ENCODE assay signal across 9 cellular contexts in the genomic region with DNA sequence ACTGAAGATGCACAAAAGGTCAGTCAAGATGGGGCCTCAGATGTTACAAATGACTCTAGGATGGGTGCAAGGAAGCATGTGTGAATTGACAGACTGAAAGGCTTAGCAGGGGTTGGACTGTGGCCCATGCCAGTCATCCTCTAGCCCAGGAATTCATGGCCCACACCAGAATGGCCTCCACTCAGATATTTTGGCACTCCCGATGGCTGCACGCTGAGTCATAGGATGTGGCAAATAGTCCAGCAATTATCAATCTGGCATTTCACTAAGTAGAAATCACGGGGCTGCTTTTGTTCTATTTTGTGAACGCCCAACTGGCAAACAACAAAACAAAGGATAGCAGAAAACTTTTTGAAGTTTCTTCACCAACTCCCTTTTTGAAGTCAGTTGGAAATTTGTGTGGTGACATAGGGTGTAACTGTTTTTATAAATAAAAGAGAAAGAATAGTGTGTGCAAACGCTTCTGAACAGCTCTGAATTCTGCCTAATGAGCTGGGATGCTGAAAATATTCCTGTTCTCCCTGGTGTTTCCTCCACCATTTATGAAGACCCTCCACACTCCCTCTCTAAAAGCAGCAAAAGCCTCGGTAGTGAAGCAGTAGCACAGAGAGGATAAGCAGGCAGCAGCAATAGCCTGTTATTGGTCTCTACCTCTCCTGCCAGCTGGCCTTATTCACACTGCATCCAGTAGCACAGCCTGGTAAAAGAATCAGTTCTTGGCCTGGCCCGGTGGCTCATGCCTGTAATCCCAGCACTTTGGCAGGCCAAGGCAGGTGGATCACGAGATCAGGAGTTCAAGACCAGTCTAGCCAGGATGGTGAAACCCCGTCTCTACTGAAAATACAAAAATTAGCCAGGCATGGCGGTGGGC.
A peak's percentile ranks its signal among the peaks of the same experiment; 100 is the strongest.
DNase-seq lines count a peak whose midpoint lies in the region; TF ChIP-seq lines count a peak whose summit lies in the region.
"Had no signal": no experiment of that assay in that cellular context is flagged by ENCODE, and none has a peak within 500 bp of the region (broad histone marks: within the 10 kb centered on the region; RNA-seq: fewer than 3 reads in every experiment).

No MANE protein-coding gene starts in this region.

- peaks cover 5% of the 10 kb centered on the region for H3F3A ChIP-seq in SK-N-SH (replicated peaks; ENCODE audit: insufficient read depth)

- no peaks in the 10 kb centered on the region for H3K9me3 Mint-ChIP-seq in osteocyte (ENCODE audit: unreplicated experiment)

- no peak overlapping the region for H3K27ac Mint-ChIP-seq in osteocyte (ENCODE audit: unreplicated experiment)
- H3K27ac Mint-ChIP-seq: memory B cell had no signal

- H3K9me2 ChIP-seq in SK-N-SH, result no peaks in the 10 kb centered on the region

- no peaks in the 10 kb centered on the region for H3K4me1 Mint-ChIP-seq in osteocyte (ENCODE audit: unreplicated experiment)
- H3K4me1 Mint-ChIP-seq: memory B cell had no signal

- H3K4me1 ChIP-seq in SK-N-SH (ENCODE audit: control insufficient read depth in 1 of 2, insufficient read depth in 2 of 2, low read depth in 1 of 2, low read length in 1 of 2), result peaks cover 0 to 12% of the 10 kb centered on the region in 2 experiments; a peak in 1 of 4 replicates

- no peaks in the 10 kb centered on the region for H3K27me3 ChIP-seq in SK-N-SH (ENCODE audit: insufficient read depth)

- H3K36me3 Mint-ChIP-seq in osteocyte (ENCODE audit: unreplicated experiment), result no peaks in the 10 kb centered on the region
- H3K36me3 Mint-ChIP-seq: memory B cell had no signal

- no peaks in the 10 kb centered on the region for H4K20me1 ChIP-seq in SK-N-SH (ENCODE audit: insufficient read depth)

- TF ChIP-seq CTCF in SK-N-SH (IDR thresholded peaks at IDR 0.05) (no peak), foreskin fibroblast (IDR thresholded peaks at IDR 0.05; ENCODE audit: low read depth, low read length) (no peak), osteocyte (IDR thresholded peaks at IDR 0.05) (no peak)

- H3K27me3 Mint-ChIP-seq in osteocyte (ENCODE audit: unreplicated experiment), result peaks cover 4% of the 10 kb centered on the region
- H3K27me3 Mint-ChIP-seq: memory B cell had no signal

- no peaks in the 10 kb centered on the region for H3K9me3 ChIP-seq in SK-N-SH

- no peak overlapping the region for H3K4me3 Mint-ChIP-seq in osteocyte (ENCODE audit: unreplicated experiment)
- H3K4me3 Mint-ChIP-seq: memory B cell had no signal

- WGBS in SK-N-SH (ENCODE audit: low lambda C conversion rate), result 12% methylated on average over 8 of the region's 10 CpGs

- H2AFZ ChIP-seq in SK-N-SH (ENCODE audit: low read depth), result peak overlapping the region; percentile 77

- no peaks in the 10 kb centered on the region for H3K36me3 ChIP-seq in SK-N-SH (replicated peaks in 1 of 2; ENCODE audit: control insufficient read depth in 1 of 2, insufficient read depth in 2 of 2, low read length in 1 of 2)

- H3K4me2 ChIP-seq in SK-N-SH, result peak overlapping the region; percentile 57; the same call in 1 of the 2 replicates

- CTCF ChIA-PET in SK-N-SH (lab: Yijun Ruan, JAX), result no interaction called here

- peak overlapping the region; percentile 65 to 76; a peak in 3 of 4 replicates for H3K27ac ChIP-seq in SK-N-SH (ENCODE audit: low read depth in 2 of 2, low read length in 1 of 2)

- H3K9ac ChIP-seq in SK-N-SH, result peak overlapping the region; percentile 37; the same call in 1 of the 2 replicates

- H3K79me2 ChIP-seq in SK-N-SH (ENCODE audit: insufficient read depth), result no peaks in the 10 kb centered on the region

- POLR2A ChIA-PET in SK-N-SH (lab: Yijun Ruan, JAX), result no interaction called here

- H3K4me3 ChIP-seq in SK-N-SH (ENCODE audit: low read depth in 2 of 2, low read length in 1 of 2) (0 out of 4 replicates have a peak overlapping the region, but pooled peaks of 1 of the 2 experiments have one; percentile 11), foreskin fibroblast (ENCODE audit: low read depth in 1 of 2, low read length in 2 of 2) (no peak overlapping the region)

- DNase-seq in ELR (ENCODE audit: low read depth), result peak; percentile 94
- no peak for DNase-seq in SK-N-SH
- peak; percentile 42 to 82 for DNase-seq in foreskin fibroblast
- DNase-seq in renal cortical epithelial cell (ENCODE audit: low read depth), result peak; percentile 93
- DNase-seq in activated CD8-positive, alpha-beta memory T cell treated with anti-CD3 and anti-CD28 coated beads for 24 hours, result no peak
- DNase-seq in activated CD4-positive, alpha-beta T cell treated with anti-CD3 and anti-CD28 coated beads, Interleukin-2, amount 50 U/mL, for 4 hours, result no peak
- no peak for DNase-seq in osteocyte (ENCODE audit: extremely low spot score, unreplicated experiment)
- no peak for DNase-seq in NK-92 treated with Interleukin-12 subunit alpha and Interleukin-12 subunit beta, amount 100 ng/mL, for 24 hours (lab: John Stamatoyannopoulos, UW)

- TF ChIP-seq RAD21 in SK-N-SH (IDR thresholded peaks at IDR 0.05; ENCODE audit: low read length), result no peak

- peak in 1 of 2 experiments; percentile 66; a peak in 2 of 4 replicates for TF ChIP-seq EP300 in SK-N-SH (IDR thresholded peaks at IDR 0.05; ENCODE audit: borderline replicate concordance in 1 of 2, low read depth in 1 of 2, low read length in 1 of 2)

TF ChIP-seq in SK-N-SH, 30 proteins besides CTCF, POLR2A, EP300 and RAD21 (continues in another document):
- TF ChIP-seq, protein P1, sequence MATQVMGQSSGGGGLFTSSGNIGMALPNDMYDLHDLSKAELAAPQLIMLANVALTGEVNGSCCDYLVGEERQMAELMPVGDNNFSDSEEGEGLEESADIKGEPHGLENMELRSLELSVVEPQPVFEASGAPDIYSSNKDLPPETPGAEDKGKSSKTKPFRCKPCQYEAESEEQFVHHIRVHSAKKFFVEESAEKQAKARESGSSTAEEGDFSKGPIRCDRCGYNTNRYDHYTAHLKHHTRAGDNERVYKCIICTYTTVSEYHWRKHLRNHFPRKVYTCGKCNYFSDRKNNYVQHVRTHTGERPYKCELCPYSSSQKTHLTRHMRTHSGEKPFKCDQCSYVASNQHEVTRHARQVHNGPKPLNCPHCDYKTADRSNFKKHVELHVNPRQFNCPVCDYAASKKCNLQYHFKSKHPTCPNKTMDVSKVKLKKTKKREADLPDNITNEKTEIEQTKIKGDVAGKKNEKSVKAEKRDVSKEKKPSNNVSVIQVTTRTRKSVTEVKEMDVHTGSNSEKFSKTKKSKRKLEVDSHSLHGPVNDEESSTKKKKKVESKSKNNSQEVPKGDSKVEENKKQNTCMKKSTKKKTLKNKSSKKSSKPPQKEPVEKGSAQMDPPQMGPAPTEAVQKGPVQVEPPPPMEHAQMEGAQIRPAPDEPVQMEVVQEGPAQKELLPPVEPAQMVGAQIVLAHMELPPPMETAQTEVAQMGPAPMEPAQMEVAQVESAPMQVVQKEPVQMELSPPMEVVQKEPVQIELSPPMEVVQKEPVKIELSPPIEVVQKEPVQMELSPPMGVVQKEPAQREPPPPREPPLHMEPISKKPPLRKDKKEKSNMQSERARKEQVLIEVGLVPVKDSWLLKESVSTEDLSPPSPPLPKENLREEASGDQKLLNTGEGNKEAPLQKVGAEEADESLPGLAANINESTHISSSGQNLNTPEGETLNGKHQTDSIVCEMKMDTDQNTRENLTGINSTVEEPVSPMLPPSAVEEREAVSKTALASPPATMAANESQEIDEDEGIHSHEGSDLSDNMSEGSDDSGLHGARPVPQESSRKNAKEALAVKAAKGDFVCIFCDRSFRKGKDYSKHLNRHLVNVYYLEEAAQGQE (IDR thresholded peaks at IDR 0.05; ENCODE audit: low read depth, low read length), result no peak
- peak; percentile 70; the same call in 1 of the 2 replicates for TF ChIP-seq YY1 (IDR thresholded peaks at IDR 0.05; ENCODE audit: low read depth)
- no peak for TF ChIP-seq RFX5 (IDR thresholded peaks at IDR 0.05; ENCODE audit: low read length)
- no peak for TF ChIP-seq MEF2A (IDR thresholded peaks at IDR 0.05; ENCODE audit: borderline replicate concordance, low read depth)
- TF ChIP-seq, protein P2, sequence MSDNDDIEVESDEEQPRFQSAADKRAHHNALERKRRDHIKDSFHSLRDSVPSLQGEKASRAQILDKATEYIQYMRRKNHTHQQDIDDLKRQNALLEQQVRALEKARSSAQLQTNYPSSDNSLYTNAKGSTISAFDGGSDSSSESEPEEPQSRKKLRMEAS (IDR thresholded peaks at IDR 0.05; ENCODE audit: low read depth), result peak; percentile 37; the same call in 1 of the 2 replicates
- TF ChIP-seq GABPA (IDR thresholded peaks at IDR 0.05; ENCODE audit: low read depth), result no peak
- TF ChIP-seq RCOR1 (IDR thresholded peaks at IDR 0.05; ENCODE audit: low read length), result no peak
- TF ChIP-seq TEAD4 (IDR thresholded peaks at IDR 0.05; ENCODE audit: borderline replicate concordance, insufficient read depth), result peak; percentile 73
- TF ChIP-seq JUND (IDR thresholded peaks at IDR 0.05), result peak; percentile 73
- no peak for TF ChIP-seq FOXM1 (IDR thresholded peaks at IDR 0.05; ENCODE audit: low read depth)
- TF ChIP-seq, protein P3, sequence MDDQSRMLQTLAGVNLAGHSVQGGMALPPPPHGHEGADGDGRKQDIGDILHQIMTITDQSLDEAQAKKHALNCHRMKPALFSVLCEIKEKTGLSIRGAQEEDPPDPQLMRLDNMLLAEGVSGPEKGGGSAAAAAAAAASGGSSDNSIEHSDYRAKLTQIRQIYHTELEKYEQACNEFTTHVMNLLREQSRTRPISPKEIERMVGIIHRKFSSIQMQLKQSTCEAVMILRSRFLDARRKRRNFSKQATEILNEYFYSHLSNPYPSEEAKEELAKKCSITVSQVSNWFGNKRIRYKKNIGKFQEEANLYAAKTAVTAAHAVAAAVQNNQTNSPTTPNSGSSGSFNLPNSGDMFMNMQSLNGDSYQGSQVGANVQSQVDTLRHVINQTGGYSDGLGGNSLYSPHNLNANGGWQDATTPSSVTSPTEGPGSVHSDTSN (IDR thresholded peaks at IDR 0.05), result peak; percentile 91
- TF ChIP-seq SIN3A (IDR thresholded peaks at IDR 0.05; ENCODE audit: borderline replicate concordance, low read depth, low read length), result no peak
- TF ChIP-seq GATA2 (CRISPR knock-in tag; IDR thresholded peaks at IDR 0.05), result no peak
- no peak for TF ChIP-seq ELF1 (IDR thresholded peaks at IDR 0.05)
- TF ChIP-seq, protein P4, sequence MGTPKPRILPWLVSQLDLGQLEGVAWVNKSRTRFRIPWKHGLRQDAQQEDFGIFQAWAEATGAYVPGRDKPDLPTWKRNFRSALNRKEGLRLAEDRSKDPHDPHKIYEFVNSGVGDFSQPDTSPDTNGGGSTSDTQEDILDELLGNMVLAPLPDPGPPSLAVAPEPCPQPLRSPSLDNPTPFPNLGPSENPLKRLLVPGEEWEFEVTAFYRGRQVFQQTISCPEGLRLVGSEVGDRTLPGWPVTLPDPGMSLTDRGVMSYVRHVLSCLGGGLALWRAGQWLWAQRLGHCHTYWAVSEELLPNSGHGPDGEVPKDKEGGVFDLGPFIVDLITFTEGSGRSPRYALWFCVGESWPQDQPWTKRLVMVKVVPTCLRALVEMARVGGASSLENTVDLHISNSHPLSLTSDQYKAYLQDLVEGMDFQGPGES (IDR thresholded peaks at IDR 0.05; ENCODE audit: low read depth, low read length), result no peak
- TF ChIP-seq MXI1 (IDR thresholded peaks at IDR 0.05; ENCODE audit: low read depth, low read length), result no peak

Comparison
In these comparisons a context has a peak if more than half of its experiments do, and no peak if none do; other contexts are left out.
1. DNase-seq: peak in ELR (single experiment), foreskin fibroblast (2 of 2) and renal cortical epithelial cell (single experiment); none in SK-N-SH (single experiment), activated CD8-positive, alpha-beta memory T cell treated with anti-CD3 and anti-CD28 coated beads for 24 hours (single experiment), activated CD4-positive, alpha-beta T cell treated with anti-CD3 and anti-CD28 coated beads, Interleukin-2, amount 50 U/mL, for 4 hours (0 of 2), osteocyte (single experiment) and NK-92 treated with Interleukin-12 subunit alpha and Interleukin-12 subunit beta, amount 100 ng/mL, for 24 hours (single experiment).